Comparison of ENCODE assay signal across 1 cellular context in genomic region chr16:30697264-30698138, GRCh38.
TF ChIP-seq lines count a peak whose summit lies in the region.

No MANE protein-coding gene starts in this region.

TF ChIP-seq in K562, 482 proteins besides CTCF, POLR2A, EP300 and RAD21 (continued from another document and continues in another):
- TF ChIP-seq E2F5 (CRISPR knock-in tag; IDR thresholded peaks at IDR 0.05) (no peak), XRCC5 (IDR thresholded peaks at IDR 0.05; ENCODE audit: low read depth, low read length) (no peak), STAG1 (CRISPR knock-in tag; IDR thresholded peaks at IDR 0.05; ENCODE audit: borderline replicate concordance) (no peak; the same call in 1 of the 2 replicates), ZNF143 (CRISPR knock-in tag; IDR thresholded peaks at IDR 0.05) (peak; percentile 95), POLR2AphosphoS2 (IDR thresholded peaks at IDR 0.05; ENCODE audit: low read length) (no peak), BHLHE40 (IDR thresholded peaks at IDR 0.05; ENCODE audit: low read length) (peak; percentile 95), CXXC5 (CRISPR knock-in tag; IDR thresholded peaks at IDR 0.05) (no peak; the same call in 1 of the 2 replicates), ESRRB (CRISPR knock-in tag; IDR thresholded peaks at IDR 0.05; ENCODE audit: borderline replicate concordance) (no peak), NRF1 (conservative IDR thresholded peaks at IDR 0.05 in 1 of 2, IDR thresholded peaks at IDR 0.05 in 1 of 2) (no peak), KLF6 (CRISPR knock-in tag; IDR thresholded peaks at IDR 0.05; ENCODE audit: borderline replicate concordance) (no peak), HNRNPLL (IDR thresholded peaks at IDR 0.05; ENCODE audit: low read depth, low read length, poor library complexity, severe bottlenecking) (peak; percentile 70), SRSF3 (IDR thresholded peaks at IDR 0.05; ENCODE audit: insufficient read depth, low read length) (no peak), CBFB (CRISPR knock-in tag; IDR thresholded peaks at IDR 0.05) (0 out of 2 replicates have a peak, but pooled peaks have one; percentile 26), NR2C2 (CRISPR knock-in tag; IDR thresholded peaks at IDR 0.05) (peak; percentile 90), NR2C2 (tag; IDR thresholded peaks at IDR 0.05) (no peak), LCOR (CRISPR knock-in tag; IDR thresholded peaks at IDR 0.05) (0 out of 2 replicates have a peak, but pooled peaks have one; percentile 68), TFE3 (CRISPR knock-in tag; IDR thresholded peaks at IDR 0.05) (no peak), NUFIP1 (IDR thresholded peaks at IDR 0.05; ENCODE audit: partially characterized antibody) (no peak), HOXB6 (CRISPR knock-in tag; IDR thresholded peaks at IDR 0.05; ENCODE audit: borderline replicate concordance) (no peak), TBL1XR1 (IDR thresholded peaks at IDR 0.05; ENCODE audit: low read length in 2 of 2) (no peak), TAL1 (IDR thresholded peaks at IDR 0.05) (no peak), ZNF311 (CRISPR knock-in tag; IDR thresholded peaks at IDR 0.05) (no peak), NONO (IDR thresholded peaks at IDR 0.05; ENCODE audit: low read depth in 2 of 2, low read length in 1 of 2) (no peak), VEZF1 (CRISPR knock-in tag; IDR thresholded peaks at IDR 0.05) (no peak), CHD1 (IDR thresholded peaks at IDR 0.05; ENCODE audit: low read length) (no peak), ZNF436 (CRISPR knock-in tag; IDR thresholded peaks at IDR 0.05) (no peak), ZBTB43 (CRISPR knock-in tag; IDR thresholded peaks at IDR 0.05) (0 out of 2 replicates have a peak, but pooled peaks have one; percentile 63), GATAD2A (IDR thresholded peaks at IDR 0.05) (no peak), ARID1B (IDR thresholded peaks at IDR 0.05) (no peak), TRIM24 (IDR thresholded peaks at IDR 0.05) (no peak), ZNF444 (CRISPR knock-in tag; IDR thresholded peaks at IDR 0.05) (no peak), SP1 (CRISPR knock-in tag; IDR thresholded peaks at IDR 0.05) (no peak), HDGF (IDR thresholded peaks at IDR 0.05) (no peak), PPARD (CRISPR knock-in tag; IDR thresholded peaks at IDR 0.05) (no peak), SNRNP70 (optimal IDR thresholded peaks at IDR 0.05; ENCODE audit: low read depth, low read length) (no peak), ILK (tag; IDR thresholded peaks at IDR 0.05; ENCODE audit: borderline replicate concordance, low read depth) (no peak), CREB1 (IDR thresholded peaks at IDR 0.05) (peak; percentile 75), CREB1 (CRISPR knock-in tag; IDR thresholded peaks at IDR 0.05) (peak; percentile 92), CUX1 (CRISPR knock-in tag; IDR thresholded peaks at IDR 0.05) (no peak), MLX (CRISPR knock-in tag; conservative IDR thresholded peaks at IDR 0.05) (no peak), NR1H2 (CRISPR knock-in tag; IDR thresholded peaks at IDR 0.05) (no peak), THRAP3 (IDR thresholded peaks at IDR 0.05; ENCODE audit: borderline replicate concordance) (no peak), CREBBP (IDR thresholded peaks at IDR 0.05; ENCODE audit: low read depth, low read length) (no peak), ZNF592 (IDR thresholded peaks at IDR 0.05) (no peak)
